Comparison of ENCODE assay signal across 24 cellular contexts in the genomic region with DNA sequence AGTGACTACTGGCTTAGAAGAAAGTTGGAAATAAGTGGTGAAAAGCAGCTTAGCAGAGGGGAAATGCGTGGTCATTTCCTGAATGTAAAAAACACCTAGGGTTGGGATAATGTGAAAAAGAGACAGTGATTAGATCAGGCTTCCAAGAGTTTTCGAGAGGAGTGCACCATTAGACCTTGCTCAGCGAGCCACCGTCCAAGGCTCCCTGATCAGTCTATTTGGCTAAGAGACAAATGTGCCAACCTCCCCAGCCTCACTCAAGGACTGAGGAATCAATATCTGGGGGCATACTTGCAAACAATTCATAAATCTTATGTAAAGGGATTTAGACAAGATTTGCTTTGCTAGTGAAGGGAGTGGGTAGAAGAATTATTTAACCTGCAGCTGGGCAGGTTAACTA.
"Had no signal": no experiment of that assay in that cellular context is flagged by ENCODE, and none has a peak within 500 bp of the region (broad histone marks: within the 10 kb centered on the region; RNA-seq: fewer than 3 reads in every experiment).

No MANE protein-coding gene starts in this region.

- H3K4me3 ChIP-seq: lower lobe of right lung, prostate gland, skin epidermis, suprapubic skin, transverse colon, vagina had no signal

- H3K36me3 Mint-ChIP-seq: mesothelial cell of epicardium had no signal

- H3K27ac ChIP-seq: foreskin keratinocyte, lower lobe of right lung, prostate gland, skin epidermis, suprapubic skin, transverse colon, vagina had no signal

- H3K36me3 ChIP-seq: lower lobe of right lung, prostate gland, suprapubic skin, transverse colon, vagina had no signal

- DNase-seq: activated CD4-positive, CD25-positive, alpha-beta regulatory T cell treated with anti-CD3 and anti-CD28 coated beads, Interleukin-2, amount 50 U/mL, for 72 hours; activated CD8-positive, alpha-beta memory T cell treated with anti-CD3 and anti-CD28 coated beads for 24 hours; activated CD8-positive, alpha-beta memory T cell treated with anti-CD3 and anti-CD28 coated beads, Interleukin-2, amount 50 U/mL, for 48 hours; activated effector memory CD4-positive, alpha-beta T cell treated with anti-CD3 and anti-CD28 coated beads, Interleukin-2, amount 50 U/mL, for 16 hours; activated naive CD4-positive, alpha-beta T cell treated with anti-CD3 and anti-CD28 coated beads, Interleukin-2, amount 50 U/mL, for 16 hours; activated T-cell treated with anti-CD3 and anti-CD28 coated beads, Interleukin-2, amount 50 U/mL, for 72 hours; dermis blood vessel endothelial cell; effector memory CD8-positive, alpha-beta T cell; hippocampal formation; islet precursor cell; lower lobe of right lung; nephron progenitor cell; right cardiac atrium; stimulated activated CD4-positive, alpha-beta T cell treated with anti-CD3 and anti-CD28 coated beads, Interleukin-15, amount 100 ng/mL, for 24 hours; stimulated activated CD4-positive, alpha-beta T cell treated with anti-CD3 and anti-CD28 coated beads, Interleukin-4, amount 100 ng/mL, for 1 hour; stimulated activated naive CD8-positive, alpha-beta T cell treated with anti-CD3 and anti-CD28 coated beads, Interleukin-15, amount 100 ng/mL, for 72 hours; transverse colon had no signal

- H3K9me3 Mint-ChIP-seq: activated T-cell treated with anti-CD3 and anti-CD28 coated beads, Interleukin-2, amount 50 U/mL, for 72 hours; mesothelial cell of epicardium; nephron progenitor cell; T-helper 1 cell treated with Interleukin-12 subunit alpha and Interleukin-12 subunit beta and Interleukin-4 antibody, amounts not matched to agents 30 μg/mL and 1 μg/mL, for 36 hours had no signal

- H3K27me3 ChIP-seq: foreskin keratinocyte, suprapubic skin, transverse colon, vagina had no signal

- H3K9me3 ChIP-seq: lower lobe of right lung, prostate gland, suprapubic skin, transverse colon, vagina had no signal

- H3K4me1 Mint-ChIP-seq: mesothelial cell of epicardium; nephron progenitor cell; stimulated activated naive CD8-positive, alpha-beta T cell treated with anti-CD3 and anti-CD28 coated beads, Interleukin-15, amount 100 ng/mL, for 72 hours had no signal

- H3K27ac Mint-ChIP-seq: activated T-cell treated with anti-CD3 and anti-CD28 coated beads, Interleukin-2, amount 50 U/mL, for 72 hours; effector memory CD8-positive, alpha-beta T cell; mesothelial cell of epicardium; nephron progenitor cell; stimulated activated naive CD8-positive, alpha-beta T cell treated with anti-CD3 and anti-CD28 coated beads, Interleukin-15, amount 100 ng/mL, for 72 hours; T-helper 1 cell treated with Interleukin-12 subunit alpha and Interleukin-12 subunit beta and Interleukin-4 antibody, amounts not matched to agents 30 μg/mL and 1 μg/mL, for 36 hours had no signal

- H3K4me1 ChIP-seq: foreskin keratinocyte, lower lobe of right lung, prostate gland, suprapubic skin, transverse colon, vagina had no signal

- H3K4me3 Mint-ChIP-seq: activated T-cell treated with anti-CD3 and anti-CD28 coated beads, Interleukin-2, amount 50 U/mL, for 72 hours; effector memory CD8-positive, alpha-beta T cell; mesothelial cell of epicardium; nephron progenitor cell; stimulated activated naive CD8-positive, alpha-beta T cell treated with anti-CD3 and anti-CD28 coated beads, Interleukin-15, amount 100 ng/mL, for 72 hours; T-helper 1 cell treated with Interleukin-12 subunit alpha and Interleukin-12 subunit beta and Interleukin-4 antibody, amounts not matched to agents 30 μg/mL and 1 μg/mL, for 36 hours had no signal

- ATAC-seq: activated T-cell treated with anti-CD3 and anti-CD28 coated beads, Interleukin-2, amount 50 U/mL, for 72 hours; effector memory CD8-positive, alpha-beta T cell; foreskin keratinocyte; lower lobe of right lung; right cardiac atrium; stimulated activated naive CD8-positive, alpha-beta T cell treated with anti-CD3 and anti-CD28 coated beads, Interleukin-15, amount 100 ng/mL, for 72 hours had no signal

- H3K27me3 Mint-ChIP-seq: effector memory CD8-positive, alpha-beta T cell; stimulated activated naive CD8-positive, alpha-beta T cell treated with anti-CD3 and anti-CD28 coated beads, Interleukin-15, amount 100 ng/mL, for 72 hours had no signal
